In genomic region chrX:110086916-110087484, GRCh38 we compare ENCODE assay signal across 9 cellular contexts.
DNase-seq lines count a peak whose midpoint lies in the region; ATAC-seq and TF ChIP-seq lines count a peak whose summit lies in the region.
"Had no signal": no experiment of that assay in that cellular context is flagged by ENCODE, and none has a peak within 500 bp of the region (broad histone marks: within the 10 kb centered on the region; RNA-seq: fewer than 3 reads in every experiment).

No MANE protein-coding gene starts in this region.

- TF ChIP-seq POLR2A in upper lobe of left lung (IDR thresholded peaks at IDR 0.05) = no peak

- H3K9me3 ChIP-seq in upper lobe of left lung = no peaks in the 10 kb centered on the region

- TF ChIP-seq CTCF in foreskin fibroblast (IDR thresholded peaks at IDR 0.05; ENCODE audit: low read depth, low read length) (no peak), upper lobe of left lung (IDR thresholded peaks at IDR 0.05) (no peak)

- no peaks in the 10 kb centered on the region for H3K36me3 ChIP-seq in upper lobe of left lung

- no peak for TF ChIP-seq EP300 in upper lobe of left lung (IDR thresholded peaks at IDR 0.05)

- peak; percentile 28 for ATAC-seq in Right ventricle myocardium superior (ENCODE audit: poor library complexity)
- peak; percentile 69 to 76 for ATAC-seq in upper lobe of left lung (ENCODE audit: low FRiP score in 2 of 2)
- ATAC-seq in GM19467 (IDR thresholded peaks at IDR 0.05; ENCODE audit: unreplicated experiment) = no peak
- ATAC-seq in GM18867 (IDR thresholded peaks at IDR 0.05; ENCODE audit: unreplicated experiment) = no peak

- H3K4me3 ChIP-seq in foreskin fibroblast (ENCODE audit: low read depth in 1 of 2, low read length in 2 of 2) (no peak overlapping the region), upper lobe of left lung (no peak overlapping the region)

- intact Hi-C loops in Right ventricle myocardium superior (cut with DNase I) (no loop called here), cardiac septum (cut with DNase I) (no loop called here)

- 69 to 70% methylated on average over 2 of the region's 2 CpGs for WGBS in upper lobe of left lung, 2 donors

- DNase-seq in Right ventricle myocardium superior (no peak), cardiac septum (ENCODE audit: low spot score) (no peak), RPMI7951 (ENCODE audit: low read depth) (peak; percentile 84), foreskin fibroblast (peak; percentile 81 to 86), upper lobe of left lung (no peak), GOT3 (lab: John Stamatoyannopoulos, UW) (no peak)

- peaks cover 5 to 25% (median 17%) of the 10 kb centered on the region in 4 donors for H3K4me1 ChIP-seq in upper lobe of left lung

- H3K27me3 ChIP-seq in upper lobe of left lung = no peaks in the 10 kb centered on the region

- H3K27ac ChIP-seq in upper lobe of left lung = peak overlapping the region; percentile 52 to 78 (median 62)
- H3K27ac ChIP-seq: KMS-11 had no signal

Comparison
In these comparisons a context has a peak if more than half of its experiments do, and no peak if none do; other contexts are left out.
1. ATAC-seq: peak in Right ventricle myocardium superior (single experiment) and upper lobe of left lung (2 of 2); none in GM19467 (single experiment) and GM18867 (single experiment).
2. DNase-seq: peak in RPMI7951 (single experiment) and foreskin fibroblast (2 of 2); none in Right ventricle myocardium superior (single experiment), cardiac septum (single experiment), upper lobe of left lung (0 of 2) and GOT3 (single experiment).